13 cellular contexts compared by ENCODE assay signal in the genomic region with DNA sequence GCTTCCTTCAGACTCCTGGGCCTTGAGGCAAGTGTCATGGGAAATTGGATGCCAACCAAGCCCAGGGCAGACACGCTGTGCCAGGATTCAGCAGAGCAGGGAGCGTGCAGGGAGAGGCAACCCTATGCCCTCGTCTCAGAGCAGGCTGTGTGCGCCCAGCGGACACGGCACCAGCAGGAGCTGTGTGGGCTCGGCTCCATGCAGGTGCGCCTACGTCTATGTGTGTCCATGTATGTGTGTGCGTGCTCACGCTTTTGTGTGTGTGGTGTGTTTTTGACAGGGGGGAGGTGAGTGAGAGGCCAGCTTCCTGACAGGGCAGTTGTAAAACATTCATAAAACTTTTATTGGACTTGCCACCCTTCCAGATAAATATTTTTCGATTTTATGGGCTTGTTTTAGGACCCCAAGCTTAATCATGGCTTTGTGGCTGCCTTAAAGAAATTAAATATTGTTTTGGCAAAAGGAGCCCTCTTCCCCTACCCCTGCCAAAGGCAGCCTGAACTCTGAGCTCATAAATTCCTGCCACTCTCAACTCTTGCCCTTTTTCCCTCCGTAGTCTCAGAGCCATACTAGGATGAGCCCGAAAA.
DNase-seq lines count a peak whose midpoint lies in the region; ATAC-seq, FAIRE-seq and TF ChIP-seq lines count a peak whose summit lies in the region.
"Had no signal": no experiment of that assay in that cellular context is flagged by ENCODE, and none has a peak within 500 bp of the region (broad histone marks: within the 10 kb centered on the region; RNA-seq: fewer than 3 reads in every experiment).

No MANE protein-coding gene starts in this region.

- DNase-seq in HTR-8/SVneo (ENCODE audit: insufficient read length, low spot score), result no peak
- DNase-seq in astrocyte of the hippocampus (ENCODE audit: low read depth, low spot score), result peak; percentile 34
- no peak for DNase-seq in kidney
- DNase-seq in sciatic nerve (ENCODE audit: low spot score), result no peak
- DNase-seq in H4 (ENCODE audit: low spot score), result no peak
- DNase-seq: activated CD8-positive, alpha-beta T cell treated with anti-CD3 and anti-CD28 coated beads, Interleukin-2, amount 10 ng/mL, durations not matched to agents 7 days and 5 days; activated naive CD4-positive, alpha-beta T cell treated with anti-CD3 and anti-CD28 coated beads, Interleukin-2, amount 10 ng/mL, durations not matched to agents 7 days and 5 days; esophagus squamous epithelium; GM23248; NCI-H510A had no signal

- ATAC-seq in GM21576 (IDR thresholded peaks at IDR 0.05; ENCODE audit: unreplicated experiment) (no peak), GM19324 (IDR thresholded peaks at IDR 0.05; ENCODE audit: low FRiP score, unreplicated experiment) (no peak), sciatic nerve (no peak)
- ATAC-seq: activated CD8-positive, alpha-beta T cell treated with anti-CD3 and anti-CD28 coated beads, Interleukin-2, amount 10 ng/mL, durations not matched to agents 7 days and 5 days had no signal

- H3K4me3 ChIP-seq in kidney (ENCODE audit: low read length in 2 of 2) (no peak overlapping the region), skeletal muscle tissue (ENCODE audit: low read length in 3 of 3) (peak overlapping the region in 1 of 3 donors; percentile 19)
- H3K4me3 ChIP-seq: esophagus squamous epithelium, GM23248 had no signal

- H3K36me3 ChIP-seq in kidney (ENCODE audit: control insufficient read depth in 1 of 2, insufficient read depth in 2 of 2, low read length in 2 of 2), result no peaks in the 10 kb centered on the region
- no peaks in the 10 kb centered on the region for H3K36me3 ChIP-seq in skeletal muscle tissue (ENCODE audit: control insufficient read depth in 3 of 3, insufficient read depth in 3 of 3, low read length in 3 of 3)
- H3K36me3 ChIP-seq: esophagus squamous epithelium had no signal

- FAIRE-seq in HTR-8/SVneo (lab: Jason Lieb, UNC), result peak; percentile 13
- no peak for FAIRE-seq in kidney (lab: Jason Lieb, UNC)

- H3K9me3 ChIP-seq in kidney (ENCODE audit: control insufficient read depth in 1 of 2, low read length in 2 of 2), result no peaks in the 10 kb centered on the region
- H3K9me3 ChIP-seq in skeletal muscle tissue (ENCODE audit: control insufficient read depth in 3 of 3, low read length in 3 of 3), result no peaks in the 10 kb centered on the region
- H3K9me3 ChIP-seq: esophagus squamous epithelium had no signal

- TF ChIP-seq CTCF in kidney (IDR thresholded peaks at IDR 0.05; ENCODE audit: borderline replicate concordance, extremely low read depth, insufficient read depth), result no peak

- peaks cover 31 to 50% of the 10 kb centered on the region in 2 donors for H3K4me1 ChIP-seq in kidney (ENCODE audit: control insufficient read depth in 1 of 2, insufficient read depth in 1 of 2, low read depth in 1 of 2, low read length in 2 of 2)
- peaks cover 74 to 85% (median 82%) of the 10 kb centered on the region in 3 donors for H3K4me1 ChIP-seq in skeletal muscle tissue (ENCODE audit: control insufficient read depth in 3 of 3, insufficient read depth in 3 of 3, low read length in 3 of 3)

- peak overlapping the region; percentile 42 to 47 for H3K27ac ChIP-seq in kidney (ENCODE audit: low read depth in 2 of 2, low read length in 2 of 2)
- H3K27ac ChIP-seq in skeletal muscle tissue (ENCODE audit: low read depth, low read length), result peak overlapping the region; percentile 48
- H3K27ac ChIP-seq: esophagus squamous epithelium, GM23248 had no signal

- no peaks in the 10 kb centered on the region for H3K27me3 ChIP-seq in skeletal muscle tissue (ENCODE audit: control insufficient read depth in 3 of 3, insufficient read depth in 3 of 3, low read length in 3 of 3)
- H3K27me3 ChIP-seq: esophagus squamous epithelium had no signal

- no peak overlapping the region for H3K9ac ChIP-seq in kidney (ENCODE audit: low read length in 2 of 2)
- H3K9ac ChIP-seq in skeletal muscle tissue (ENCODE audit: low read depth in 1 of 3, low read length in 3 of 3), result peak overlapping the region in 2 of 3 donors; percentile 64 to 76
- H3K9ac ChIP-seq: GM23248 had no signal

- intact Hi-C loops in kidney (cut with DNase I) (no loop called here), sciatic nerve (cut with DNase I) (no loop called here)

Comparison
In these comparisons a context has a peak if more than half of its experiments do, and no peak if none do; other contexts are left out.
1. H3K9ac ChIP-seq: peak in skeletal muscle tissue (2 of 3); none in kidney (0 of 2).